ENCODE assay signal across 28 cellular contexts in the genomic region with DNA sequence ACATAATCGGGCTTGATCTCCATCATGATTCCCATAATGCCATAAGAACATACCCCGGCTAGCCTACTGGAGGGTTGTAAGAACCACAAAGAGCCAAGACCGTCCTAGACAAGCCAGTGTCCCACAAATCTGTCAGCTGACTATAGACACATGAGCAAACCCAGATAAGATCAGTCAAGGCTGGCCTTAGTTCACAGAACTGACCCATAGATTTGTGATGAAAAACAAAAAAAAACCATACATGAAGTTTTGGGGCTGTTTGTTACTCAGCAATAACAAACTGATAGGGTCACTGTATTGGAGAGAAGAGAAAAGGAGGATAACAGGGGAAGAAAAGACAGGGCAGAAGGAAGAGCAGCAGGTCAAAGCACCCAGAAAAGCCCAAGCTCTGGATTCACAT.
"Had no signal": no experiment of that assay in that cellular context is flagged by ENCODE, and none has a peak within 500 bp of the region (broad histone marks: within the 10 kb centered on the region; RNA-seq: fewer than 3 reads in every experiment).

No MANE protein-coding gene starts in this region.

- H3K4me3 ChIP-seq: colonic mucosa, coronary artery, dorsolateral prefrontal cortex, esophagus muscularis mucosa, esophagus squamous epithelium, gastrocnemius medialis, gastroesophageal sphincter, heart left ventricle, heart right ventricle had no signal

- FAIRE-seq: colon, endometrium, endothelial cell of umbilical vein, frontal cortex had no signal

- ATAC-seq: effector memory CD8-positive, alpha-beta T cell; esophagus mucosa; foreskin keratinocyte; gastrocnemius medialis; gastroesophageal sphincter; heart left ventricle; heart right ventricle had no signal

- H3K27ac ChIP-seq: colonic mucosa, coronary artery, dorsolateral prefrontal cortex, epithelial cell of prostate, esophagus muscularis mucosa, esophagus squamous epithelium, foreskin keratinocyte, gastrocnemius medialis, gastroesophageal sphincter, heart left ventricle, heart right ventricle had no signal

- DNase-seq: colonic mucosa; cortex of kidney; dermis blood vessel endothelial cell; dorsolateral prefrontal cortex; effector CD4-positive, alpha-beta T cell; effector CD8-positive, alpha-beta T cell; effector memory CD4-positive, alpha-beta T cell; effector memory CD8-positive, alpha-beta T cell; endodermal cell; erythroblast; esophagus squamous epithelium; foreskin fibroblast; foreskin keratinocyte; foreskin melanocyte; gastrocnemius medialis; glutamatergic neuron; head of caudate nucleus; heart left ventricle; heart right ventricle had no signal

- H3K27me3 ChIP-seq: colonic mucosa, dorsolateral prefrontal cortex, esophagus muscularis mucosa, foreskin keratinocyte, gastrocnemius medialis, gastroesophageal sphincter, heart left ventricle, heart right ventricle had no signal

- H3K4me1 ChIP-seq: colonic mucosa, esophagus squamous epithelium, foreskin keratinocyte, gastrocnemius medialis, gastroesophageal sphincter had no signal

- H3K9me3 ChIP-seq: colonic mucosa, esophagus squamous epithelium, gastrocnemius medialis had no signal

- H3K36me3 ChIP-seq: colonic mucosa, esophagus muscularis mucosa, esophagus squamous epithelium, gastrocnemius medialis, gastroesophageal sphincter, heart left ventricle, heart right ventricle had no signal
